ENCODE assay signal across 26 cellular contexts in genomic region chr3:49751501-49751900, GRCh38. TPM values are rescaled to one million over a fixed set of nuclear protein-coding genes. Genes with fewer than 3 reads are reported as not detected.
DNase-seq lines count a peak whose midpoint lies in the region; ATAC-seq and TF ChIP-seq lines count a peak whose summit lies in the region.
"Had no signal": no experiment of that assay in that cellular context is flagged by ENCODE, and none has a peak within 500 bp of the region (broad histone marks: within the 10 kb centered on the region; RNA-seq: fewer than 3 reads in every experiment).

No MANE protein-coding gene starts in this region.

- H3K9me3 Mint-ChIP-seq in activated CD8-positive, alpha-beta memory T cell treated with anti-CD3 and anti-CD28 coated beads, Interleukin-2, amount 10 ng/mL, durations not matched to agents 7 days and 5 days (ENCODE audit: low read depth): no peaks in the 10 kb centered on the region
- no peaks in the 10 kb centered on the region for H3K9me3 Mint-ChIP-seq in chondrocyte (ENCODE audit: low read depth)
- H3K9me3 Mint-ChIP-seq: CD14-positive monocyte; CD4-positive, alpha-beta T cell; CD8-positive, alpha-beta memory T cell; H9 had no signal

- ATAC-seq in activated CD8-positive, alpha-beta memory T cell treated with anti-CD3 and anti-CD28 coated beads, Interleukin-2, amount 10 ng/mL, durations not matched to agents 7 days and 5 days: no peak
- peak; percentile 68 for ATAC-seq in left lung
- ATAC-seq: GM12878, HCT116 had no signal

- H3K27me3 ChIP-seq in left lung (no peaks in the 10 kb centered on the region), testis (no peaks in the 10 kb centered on the region), dorsolateral prefrontal cortex (no peaks in the 10 kb centered on the region)
- H3K27me3 ChIP-seq: BE2C; BLaER1 treated with 17β-estradiol and CSF1 and Interleukin-3, amounts not matched to agents 10 nM and 100 nM had no signal

- H3K9me3 ChIP-seq in left lung (no peaks in the 10 kb centered on the region), testis (no peaks in the 10 kb centered on the region)
- H3K9me3 ChIP-seq: A549; BE2C; BLaER1 treated with 17β-estradiol and CSF1 and Interleukin-3, amounts not matched to agents 10 nM and 100 nM had no signal

- H3K4me3 ChIP-seq in left lung: no peak overlapping the region
- no peak overlapping the region for H3K4me3 ChIP-seq in testis
- no peak overlapping the region for H3K4me3 ChIP-seq in dorsolateral prefrontal cortex
- H3K4me3 ChIP-seq: A549; BLaER1 treated with 17β-estradiol and CSF1 and Interleukin-3, amounts not matched to agents 10 nM and 100 nM; GM12878; GM23248 had no signal

- H3K4me1 Mint-ChIP-seq in activated CD8-positive, alpha-beta memory T cell treated with anti-CD3 and anti-CD28 coated beads, Interleukin-2, amount 10 ng/mL, durations not matched to agents 7 days and 5 days: peaks cover 5% of the 10 kb centered on the region
- peaks cover 57% of the 10 kb centered on the region for H3K4me1 Mint-ChIP-seq in chondrocyte (ENCODE audit: low read depth)

- H3K36me3 Mint-ChIP-seq in activated CD8-positive, alpha-beta memory T cell treated with anti-CD3 and anti-CD28 coated beads, Interleukin-2, amount 10 ng/mL, durations not matched to agents 7 days and 5 days: peaks cover 9% of the 10 kb centered on the region
- peaks cover 5% of the 10 kb centered on the region for H3K36me3 Mint-ChIP-seq in chondrocyte (ENCODE audit: low read depth)

- TF ChIP-seq CTCF in chondrocyte (IDR thresholded peaks at IDR 0.05) (no peak), left lung (IDR thresholded peaks at IDR 0.05) (no peak), testis (IDR thresholded peaks at IDR 0.05) (no peak), dorsolateral prefrontal cortex (IDR thresholded peaks at IDR 0.05 in 54 of 56, conservative IDR thresholded peaks at IDR 0.05 in 2 of 56; ENCODE audit: low read depth in 1 of 56, partially characterized antibody in 56 of 56) (no peak)

- no peak for DNase-seq in activated CD8-positive, alpha-beta memory T cell treated with anti-CD3 and anti-CD28 coated beads, Interleukin-2, amount 10 ng/mL, durations not matched to agents 7 days and 5 days
- no peak for DNase-seq in activated CD8-positive, alpha-beta memory T cell treated with anti-CD3 and anti-CD28 coated beads, Interleukin-2, amount 50 U/mL, for 48 hours
- no peak for DNase-seq in chondrocyte (ENCODE audit: low spot score)
- DNase-seq in left lung: no peak
- no peak for DNase-seq in testis
- no peak for DNase-seq in cerebellar nuclear complex (lab: John Stamatoyannopoulos, UW)
- no peak for DNase-seq in NCI-H2107 treated with DMSO at 0.1 percent for 48 hours (lab: John Stamatoyannopoulos, UW; ENCODE audit: unreplicated experiment)
- no peak for DNase-seq in dorsolateral prefrontal cortex
- DNase-seq: 8988T; ACHN; AML-193; BE2C; CD4-positive, alpha-beta T cell; CD8-positive, alpha-beta memory T cell; DMS 273 treated with DMSO at 0.1 percent for 48 hours; DMS79; EL; GDM1; GM23248 had no signal

- H3K27ac ChIP-seq in left lung (no peak overlapping the region), testis (peak overlapping the region; percentile 55 to 70), dorsolateral prefrontal cortex (no peak overlapping the region)
- H3K27ac ChIP-seq: A549; BLaER1 treated with 17β-estradiol and CSF1 and Interleukin-3, amounts not matched to agents 10 nM and 100 nM; GM23248 had no signal

- 65 to 67% methylated on average over 4 of the region's 4 CpGs for WGBS in testis, 2 donors

- H3K4me1 ChIP-seq in left lung (peaks cover 0 to 5% of the 10 kb centered on the region in 2 donors), testis (peaks cover 55% of the 10 kb centered on the region)
- H3K4me1 ChIP-seq: BE2C had no signal

- no peak overlapping the region for H3K4me3 Mint-ChIP-seq in activated CD8-positive, alpha-beta memory T cell treated with anti-CD3 and anti-CD28 coated beads, Interleukin-2, amount 10 ng/mL, durations not matched to agents 7 days and 5 days
- H3K4me3 Mint-ChIP-seq in chondrocyte (ENCODE audit: unreplicated experiment): no peak overlapping the region
- H3K4me3 Mint-ChIP-seq: CD14-positive monocyte; CD4-positive, alpha-beta T cell; CD8-positive, alpha-beta memory T cell; H9 had no signal

- CTCF ChIA-PET in activated CD8-positive, alpha-beta memory T cell treated with anti-CD3 and anti-CD28 coated beads, Interleukin-2, amount 10 ng/mL, durations not matched to agents 7 days and 5 days (lab: Charles Lee): no interaction called here

- intact Hi-C loops in left lung (cut with DNase I) (no loop called here), testis (cut with DNase I; ENCODE audit: low total_unique reads) (no loop called here), dorsolateral prefrontal cortex (cut with DNase I) (no loop called here)

- H3K36me3 ChIP-seq in left lung (peaks cover 0 to 24% of the 10 kb centered on the region in 2 donors), testis (ENCODE audit: low read depth, missing control alignments) (peaks cover 3% of the 10 kb centered on the region)
- H3K36me3 ChIP-seq: BE2C had no signal

- TF ChIP-seq POLR2A in testis (IDR thresholded peaks at IDR 0.05): no peak

- no peaks in the 10 kb centered on the region for H3K27me3 Mint-ChIP-seq in activated CD8-positive, alpha-beta memory T cell treated with anti-CD3 and anti-CD28 coated beads, Interleukin-2, amount 10 ng/mL, durations not matched to agents 7 days and 5 days
- H3K27me3 Mint-ChIP-seq in chondrocyte (ENCODE audit: low read depth): no peaks in the 10 kb centered on the region
- H3K27me3 Mint-ChIP-seq: CD4-positive, alpha-beta T cell; CD8-positive, alpha-beta memory T cell had no signal

- H3K27ac Mint-ChIP-seq in activated CD8-positive, alpha-beta memory T cell treated with anti-CD3 and anti-CD28 coated beads, Interleukin-2, amount 10 ng/mL, durations not matched to agents 7 days and 5 days: peak overlapping the region; percentile 61
- H3K27ac Mint-ChIP-seq in chondrocyte (ENCODE audit: unreplicated experiment): peak overlapping the region; percentile 12
- H3K27ac Mint-ChIP-seq: CD14-positive monocyte; CD4-positive, alpha-beta T cell; CD8-positive, alpha-beta memory T cell; H9 had no signal

RNA-seq across cellular contexts. Expression of gene GMPPB, which starts 27.8 kb away (rescaled TPM):
- total RNA-seq in activated CD8-positive, alpha-beta memory T cell treated with anti-CD3 and anti-CD28 coated beads, Interleukin-2, amount 10 ng/mL, durations not matched to agents 7 days and 5 days: 10 to 100 TPM; 46.6 to 47.9 TPM
- total RNA-seq in chondrocyte (27.6 to 50.2 TPM (median 28.4 TPM) in 3 replicates), left lung (10 to 100 TPM; 41.0 to 69.5 TPM), testis (10 to 100 TPM; 15.7 to 23.4 TPM), dorsolateral prefrontal cortex (10 to 100 TPM; 10.6 to 25.4 (median 17.0) TPM)
- polyA plus RNA-seq in testis (ENCODE audit: insufficient read depth, low read depth, low replicate concordance): 16.8 TPM

RNA-seq across cellular contexts. Expression of gene AMIGO3, which starts 32.0 kb away (rescaled TPM):
- 1 to 10 TPM in 1 of 2 experiments, under 1 TPM in 1; 0.19 to 1.2 TPM for total RNA-seq in activated CD8-positive, alpha-beta memory T cell treated with anti-CD3 and anti-CD28 coated beads, Interleukin-2, amount 10 ng/mL, durations not matched to agents 7 days and 5 days
- total RNA-seq in chondrocyte: 0.27 to 0.35 TPM in 2 of 3 replicates, not detected in the other
- total RNA-seq in left lung: under 1 TPM in 1 of 2 donors, not detected in 1; 0.47 TPM
- 10 to 100 TPM in 1 of 2 donors, 1 to 10 TPM in 1; 8.8 to 14.8 TPM for total RNA-seq in testis
- polyA plus RNA-seq in testis (ENCODE audit: insufficient read depth, low read depth, low replicate concordance): 3.0 TPM
- 1 to 10 TPM in 1 of 120 experiments, under 1 TPM in 12, not detected in 107; 0.22 to 1.6 (median 0.32) TPM for total RNA-seq in dorsolateral prefrontal cortex
- total RNA-seq: GM23248, H4 had no signal
- polyA plus RNA-seq: CD14-positive monocyte had no signal

RNA-seq across cellular contexts. Expression of gene IP6K1, which starts 34.8 kb away (rescaled TPM):
- total RNA-seq in activated CD8-positive, alpha-beta memory T cell treated with anti-CD3 and anti-CD28 coated beads, Interleukin-2, amount 10 ng/mL, durations not matched to agents 7 days and 5 days: 10 to 100 TPM; 38.3 to 41.0 TPM
- total RNA-seq in chondrocyte (38.9 to 44.4 TPM (median 40.1 TPM) in 3 replicates), left lung (10 to 100 TPM; 42.1 to 42.7 TPM), testis (100 to 1,000 TPM in 1 of 2 donors, 10 to 100 TPM in 1; 97.4 to 134 TPM), dorsolateral prefrontal cortex (100 to 1,000 TPM in 104 of 120 experiments, 10 to 100 TPM in 16; 82.9 to 160 (median 118) TPM)
- polyA plus RNA-seq in testis (ENCODE audit: insufficient read depth, low read depth, low replicate concordance): 96.0 TPM

RNA-seq across cellular contexts. Expression of gene CDHR4, which starts 48.2 kb away (rescaled TPM):
- total RNA-seq in activated CD8-positive, alpha-beta memory T cell treated with anti-CD3 and anti-CD28 coated beads, Interleukin-2, amount 10 ng/mL, durations not matched to agents 7 days and 5 days: under 1 TPM in 1 of 2 experiments, not detected in 1; 0.16 TPM
- total RNA-seq in chondrocyte (not detected in 3 replicates), left lung (1 to 10 TPM in 1 of 2 donors, under 1 TPM in 1; 0.20 to 6.1 TPM), testis (1 to 10 TPM; 5.5 to 5.9 TPM), dorsolateral prefrontal cortex (under 1 TPM in 8 of 120 experiments, not detected in 112; 0.19 to 0.84 (median 0.50) TPM)
- polyA plus RNA-seq in testis (ENCODE audit: insufficient read depth, low read depth, low replicate concordance): 11.7 TPM
- total RNA-seq: CD8-positive, alpha-beta memory T cell; GM12878; GM23248; H4; H9 had no signal
- polyA plus RNA-seq: CD14-positive monocyte; CD8-positive, alpha-beta memory T cell; GM12878; GM23248 had no signal

RNA-seq across cellular contexts. Expression of gene INKA1, which starts 51.6 kb away (rescaled TPM):
- under 1 TPM; 0.73 to 0.85 TPM for total RNA-seq in activated CD8-positive, alpha-beta memory T cell treated with anti-CD3 and anti-CD28 coated beads, Interleukin-2, amount 10 ng/mL, durations not matched to agents 7 days and 5 days
- total RNA-seq in chondrocyte (4.1 to 7.9 TPM (median 7.9 TPM) in 3 replicates), left lung (1 to 10 TPM; 3.7 to 6.3 TPM), testis (1 to 10 TPM; 5.1 to 6.3 TPM), dorsolateral prefrontal cortex (1 to 10 TPM; 1.6 to 8.8 (median 5.3) TPM)
- polyA plus RNA-seq in testis (ENCODE audit: insufficient read depth, low read depth, low replicate concordance): 4.0 TPM

Comparison
In these comparisons a context has a peak if more than half of its experiments do, and no peak if none do; other contexts are left out.
1. H3K27ac ChIP-seq: peak in testis (2 of 2); none in left lung (0 of 2) and dorsolateral prefrontal cortex (0 of 59).